Comparison of ENCODE assay signal across 14 cellular contexts in genomic region chr21:33022828-33023573, GRCh38. TPM values are rescaled to one million over a fixed set of nuclear protein-coding genes. Genes with fewer than 3 reads are reported as not detected.
DNase-seq lines count a peak whose midpoint lies in the region; ATAC-seq and TF ChIP-seq lines count a peak whose summit lies in the region.
"Had no signal": no experiment of that assay in that cellular context is flagged by ENCODE, and none has a peak within 500 bp of the region (broad histone marks: within the 10 kb centered on the region; RNA-seq: fewer than 3 reads in every experiment).

No MANE protein-coding gene starts in this region.

- no peaks in the 10 kb centered on the region for H3K9me2 ChIP-seq in PC-3 (replicated peaks; ENCODE audit: low read length)

- no peaks in the 10 kb centered on the region for H4K20me1 ChIP-seq in PC-3 (ENCODE audit: low read length)

- H3K9me3 ChIP-seq in PC-3 (ENCODE audit: low read length) (no peaks in the 10 kb centered on the region), iPS-18a (ENCODE audit: control insufficient read depth, low read depth, low read length) (no peaks in the 10 kb centered on the region)
- H3K9me3 ChIP-seq: ascending aorta had no signal

- peak overlapping the region; percentile 15 for H3K4me3 Mint-ChIP-seq in activated naive CD4-positive, alpha-beta T cell treated with anti-CD3 and anti-CD28 coated beads for 36 hours
- peak overlapping the region; percentile 42 for H3K4me3 Mint-ChIP-seq in stimulated activated effector memory CD8-positive, alpha-beta T cell treated with anti-CD3 and anti-CD28 coated beads, Interleukin-12 subunit alpha, Interleukin-12 subunit beta, amount 100 ng/mL, for 72 hours

- no peak for ATAC-seq in PC-3
- no peak for ATAC-seq in stimulated activated effector memory CD8-positive, alpha-beta T cell treated with anti-CD3 and anti-CD28 coated beads, Interleukin-12 subunit alpha, Interleukin-12 subunit beta, amount 100 ng/mL, for 72 hours
- no peak for ATAC-seq in GM21529 (IDR thresholded peaks at IDR 0.05; ENCODE audit: unreplicated experiment)

- H3K4me3 ChIP-seq in PC-3 (ENCODE audit: low read length) (0 out of 2 replicates have a peak overlapping the region, but pooled peaks have one; percentile 14), iPS-18a (ENCODE audit: low read length) (peak overlapping the region; percentile 33)
- H3K4me3 ChIP-seq: ascending aorta, SJSA1, skin epidermis had no signal

- POLR2A ChIA-PET in PC-3 (lab: Charles Lee; ENCODE audit: unreplicated experiment) = no interaction called here

- H3K4me1 ChIP-seq in PC-3 (ENCODE audit: insufficient read depth, low read length) (no peaks in the 10 kb centered on the region), iPS-18a (ENCODE audit: control insufficient read depth, low read depth, low read length) (peaks cover 8% of the 10 kb centered on the region)
- H3K4me1 ChIP-seq: ascending aorta, SJSA1 had no signal

- H3K36me3 Mint-ChIP-seq in activated naive CD4-positive, alpha-beta T cell treated with anti-CD3 and anti-CD28 coated beads for 36 hours (ENCODE audit: low read depth) = no peaks in the 10 kb centered on the region
- peaks cover 13% of the 10 kb centered on the region for H3K36me3 Mint-ChIP-seq in stimulated activated effector memory CD8-positive, alpha-beta T cell treated with anti-CD3 and anti-CD28 coated beads, Interleukin-12 subunit alpha, Interleukin-12 subunit beta, amount 100 ng/mL, for 72 hours

- BruUV-seq in PC-3 (replicated peaks; lab: Mats Ljungman, UMichigan) = no TSS peak

- peaks cover 81% of the 10 kb centered on the region for H3K27me3 Mint-ChIP-seq in activated naive CD4-positive, alpha-beta T cell treated with anti-CD3 and anti-CD28 coated beads for 36 hours (ENCODE audit: low read depth)

- H3K9ac ChIP-seq in PC-3 (ENCODE audit: low read length) (no peak overlapping the region), iPS-18a (ENCODE audit: low read length) (no peak overlapping the region)

- H3K27me3 ChIP-seq in PC-3 (ENCODE audit: low read length) = peaks cover 70% of the 10 kb centered on the region
- peaks cover 100% of the 10 kb centered on the region for H3K27me3 ChIP-seq in iPS-18a (ENCODE audit: control insufficient read depth, insufficient read depth, low read length)

- H3K4me2 ChIP-seq in PC-3 (ENCODE audit: low read length) = peak overlapping the region; percentile 42

- H3K9me3 Mint-ChIP-seq in activated naive CD4-positive, alpha-beta T cell treated with anti-CD3 and anti-CD28 coated beads for 36 hours = no peaks in the 10 kb centered on the region
- no peaks in the 10 kb centered on the region for H3K9me3 Mint-ChIP-seq in stimulated activated effector memory CD8-positive, alpha-beta T cell treated with anti-CD3 and anti-CD28 coated beads, Interleukin-12 subunit alpha, Interleukin-12 subunit beta, amount 100 ng/mL, for 72 hours

- H3K36me3 ChIP-seq in PC-3 (ENCODE audit: low read depth, low read length) (no peaks in the 10 kb centered on the region), iPS-18a (ENCODE audit: control insufficient read depth, low read depth, low read length) (no peaks in the 10 kb centered on the region)
- H3K36me3 ChIP-seq: ascending aorta, SJSA1 had no signal

- no peak for TF ChIP-seq CTCF in PC-3 (conservative IDR thresholded peaks at IDR 0.05; ENCODE audit: low read depth, low read length)

- peaks cover 52% of the 10 kb centered on the region for H3K4me1 Mint-ChIP-seq in activated naive CD4-positive, alpha-beta T cell treated with anti-CD3 and anti-CD28 coated beads for 36 hours (ENCODE audit: low read depth)
- peaks cover 63% of the 10 kb centered on the region for H3K4me1 Mint-ChIP-seq in stimulated activated effector memory CD8-positive, alpha-beta T cell treated with anti-CD3 and anti-CD28 coated beads, Interleukin-12 subunit alpha, Interleukin-12 subunit beta, amount 100 ng/mL, for 72 hours

- H3K27ac Mint-ChIP-seq in activated naive CD4-positive, alpha-beta T cell treated with anti-CD3 and anti-CD28 coated beads for 36 hours = no peak overlapping the region
- H3K27ac Mint-ChIP-seq in stimulated activated effector memory CD8-positive, alpha-beta T cell treated with anti-CD3 and anti-CD28 coated beads, Interleukin-12 subunit alpha, Interleukin-12 subunit beta, amount 100 ng/mL, for 72 hours = no peak overlapping the region

- H3K27ac ChIP-seq in PC-3 (ENCODE audit: low read length) (no peak overlapping the region), iPS-18a (ENCODE audit: low read length) (no peak overlapping the region)
- H3K27ac ChIP-seq: ascending aorta, C4-2B, SJSA1, skin epidermis had no signal

- intact Hi-C loops in activated naive CD4-positive, alpha-beta T cell treated with anti-CD3 and anti-CD28 coated beads for 36 hours (cut with micrococcal nuclease) = loop anchor here (5.0 to 10.0 kb wide), 2 partner anchors 102 to 174 kb away; no protein-coding TSS in a partner anchor
- intact Hi-C loops in PC-3 (cut with micrococcal nuclease) = no loop called here

- peak overlapping the region; percentile 43 for H2AFZ ChIP-seq in PC-3 (ENCODE audit: low read length)

- CTCF ChIA-PET in activated naive CD4-positive, alpha-beta T cell treated with anti-CD3 and anti-CD28 coated beads for 36 hours (lab: Charles Lee) = interaction anchor here (2.0 kb wide), 1 partner anchor 174 kb away, joined by 6 read pairs; no protein-coding TSS in a partner anchor
- CTCF ChIA-PET in PC-3 (lab: Charles Lee) = no interaction called here

- H3F3A ChIP-seq in PC-3 (ENCODE audit: low read length, unreplicated experiment) = no peaks in the 10 kb centered on the region

- DNase-seq in activated naive CD4-positive, alpha-beta T cell treated with anti-CD3 and anti-CD28 coated beads for 36 hours = no peak
- no peak for DNase-seq in activated naive CD4-positive, alpha-beta T cell treated with anti-CD3 and anti-CD28 coated beads, Interleukin-2, amount 50 U/mL, for 16 hours
- DNase-seq in PC-3 (no peak), DMS79 (lab: John Stamatoyannopoulos, UW) (no peak), NCI-H524 treated with DMSO at 0.1 percent for 48 hours (lab: John Stamatoyannopoulos, UW) (no peak)
- DNase-seq in stimulated activated effector memory CD8-positive, alpha-beta T cell treated with anti-CD3 and anti-CD28 coated beads, Interleukin-12 subunit alpha, Interleukin-12 subunit beta, amount 100 ng/mL, for 72 hours (ENCODE audit: low spot score in 2 of 2) = no peak
- DNase-seq: NCI-H69 had no signal

- no peaks in the 10 kb centered on the region for H3K79me2 ChIP-seq in PC-3 (ENCODE audit: low read length)

RNA-seq across cellular contexts. Expression of gene OLIG2, which starts 2.7 kb away (rescaled TPM):
- total RNA-seq in activated naive CD4-positive, alpha-beta T cell treated with anti-CD3 and anti-CD28 coated beads for 36 hours = not detected
- total RNA-seq in PC-3 (2014; rRNA removed) = not detected in 2 replicates
- total RNA-seq: ascending aorta, mucosa of gallbladder, SJSA1 had no signal

RNA-seq across cellular contexts. Expression of gene OLIG1, which starts 46.9 kb away (rescaled TPM):
- not detected for total RNA-seq in activated naive CD4-positive, alpha-beta T cell treated with anti-CD3 and anti-CD28 coated beads for 36 hours
- total RNA-seq in PC-3 (2014; rRNA removed) = 2.3 TPM in 1 of 2 replicates, not detected in the other
- total RNA-seq: ascending aorta, mucosa of gallbladder, SJSA1 had no signal
